ENCODE assay signal across 25 cellular contexts in the genomic region with DNA sequence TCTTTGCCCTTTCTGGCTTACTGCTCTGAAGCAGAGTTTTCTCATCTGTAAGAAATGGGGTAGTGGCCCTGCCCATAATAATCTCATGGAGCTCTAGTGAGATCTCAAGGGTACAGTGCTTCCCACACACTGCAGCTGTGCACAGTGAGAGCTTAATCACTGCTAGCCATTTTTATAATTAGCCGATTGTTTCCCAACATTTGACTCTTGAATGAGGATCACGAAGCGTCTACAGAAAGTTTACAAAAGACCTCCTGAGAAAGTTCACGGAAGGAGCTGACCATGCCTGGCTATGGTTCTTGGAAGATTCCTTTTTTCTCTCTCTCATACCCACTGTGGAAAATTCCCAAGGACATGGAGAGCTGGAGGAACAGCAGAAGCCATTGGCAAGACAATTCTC.
A peak's percentile ranks its signal among the peaks of the same experiment; 100 is the strongest.
DNase-seq lines count a peak whose midpoint lies in the region; ATAC-seq and TF ChIP-seq lines count a peak whose summit lies in the region.
"Had no signal": no experiment of that assay in that cellular context is flagged by ENCODE, and none has a peak within 500 bp of the region (broad histone marks: within the 10 kb centered on the region; RNA-seq: fewer than 3 reads in every experiment).

No MANE protein-coding gene starts in this region.

- H3K27ac ChIP-seq in A673 (ENCODE audit: low read depth, low read length, poor library complexity, severe bottlenecking) (peak overlapping the region; percentile 12), angular gyrus (ENCODE audit: low read depth, low read length) (peak overlapping the region; percentile 68), osteoblast (ENCODE audit: low read depth, low read length) (peak overlapping the region; percentile 53)
- H3K27ac ChIP-seq: neutrophil, prostate gland had no signal

- CTCF ChIA-PET in A673 (lab: Charles Lee), result interaction anchor here (0.5 kb wide), 1 partner anchor 202 kb away, joined by 3 read pairs; no protein-coding TSS in a partner anchor

- no TSS peak for BruUV-seq in A673 (replicated peaks; lab: Mats Ljungman, UMichigan)

- no peak overlapping the region for H3K4me3 ChIP-seq in A673 (ENCODE audit: low read depth, low read length, poor library complexity, severe bottlenecking)
- no peak overlapping the region for H3K4me3 ChIP-seq in osteoblast (ENCODE audit: insufficient read depth, low read length)
- H3K4me3 ChIP-seq: MG63, prostate gland had no signal

- H4K20me1 ChIP-seq in osteoblast (ENCODE audit: insufficient read depth, low read length), result peaks cover 2% of the 10 kb centered on the region

- no peak overlapping the region for H2AFZ ChIP-seq in osteoblast (ENCODE audit: low read length)

- H3K4me1 ChIP-seq in A673 (ENCODE audit: insufficient read depth, low read length, poor library complexity, severe bottlenecking) (peaks cover 8% of the 10 kb centered on the region), osteoblast (ENCODE audit: insufficient read depth, low read length) (peaks cover 16% of the 10 kb centered on the region)
- H3K4me1 ChIP-seq: prostate gland had no signal

- DNase-seq in A673 (ENCODE audit: low spot score) (peak; percentile 47), left cardiac atrium (no peak), osteoblast (ENCODE audit: insufficient read length, low spot score, missing footprints) (peak; percentile 57)
- DNase-seq: activated CD4-positive, alpha-beta T cell treated with anti-CD3 and anti-CD28 coated beads, Interleukin-2, amount 50 U/mL, for 4 hours; activated gamma-delta T cell treated with Interleukin-2 at 50 U/mL for 16 hours; activated naive CD8-positive, alpha-beta T cell treated with anti-CD3 and anti-CD28 coated beads, Interleukin-2, amount 10 ng/mL, durations not matched to agents 7 days and 5 days; activated T-cell treated with anti-CD3 and anti-CD28 coated beads, Interleukin-2, amount 50 U/mL, for 48 hours; CD4-positive, alpha-beta T cell; endodermal cell; KG1; MG63; NCI-H1105; NCI-H187 treated with DMSO at 0.1 percent for 48 hours; NCI-H510A treated with DMSO at 0.1 percent for 48 hours had no signal

- H3K36me3 ChIP-seq in A673 (ENCODE audit: insufficient read depth, low read length, poor library complexity, severe bottlenecking) (no peaks in the 10 kb centered on the region), osteoblast (ENCODE audit: insufficient read depth, low read length) (no peaks in the 10 kb centered on the region)
- H3K36me3 ChIP-seq: MG63, neutrophil, prostate gland had no signal

- no peaks in the 10 kb centered on the region for H3K27me3 ChIP-seq in A673 (replicated peaks; ENCODE audit: insufficient read depth, low read depth, low read length, poor library complexity)
- no peaks in the 10 kb centered on the region for H3K27me3 ChIP-seq in osteoblast (ENCODE audit: insufficient read depth, low read length)
- H3K27me3 ChIP-seq: MG63, neutrophil had no signal

- ATAC-seq in left cardiac atrium, result peak; percentile 50 to 91
- no peak for ATAC-seq in GM18520 (IDR thresholded peaks at IDR 0.05; ENCODE audit: unreplicated experiment)
- ATAC-seq in HG03342 (IDR thresholded peaks at IDR 0.05; ENCODE audit: unreplicated experiment), result no peak
- no peak for ATAC-seq in GM21367 (IDR thresholded peaks at IDR 0.05; ENCODE audit: unreplicated experiment)
- ATAC-seq in GM21390 (IDR thresholded peaks at IDR 0.05; ENCODE audit: unreplicated experiment), result no peak
- ATAC-seq: activated CD4-positive, CD25-positive, alpha-beta regulatory T cell treated with anti-CD3 and anti-CD28 coated beads, Interleukin-2, amount 50 U/mL, for 24 hours; esophagus mucosa; SK-N-SH treated with all-trans-retinoic acid at 6 μM for 48 hours; stimulated activated effector memory CD8-positive, alpha-beta T cell treated with anti-CD3 and anti-CD28 coated beads, Interleukin-12 subunit alpha, Interleukin-12 subunit beta, amount 100 ng/mL, for 72 hours had no signal

- intact Hi-C loops in A673 (cut with micrococcal nuclease; ENCODE audit: unreplicated experiment) (no loop called here), left cardiac atrium (cut with DNase I) (no loop called here)

- H3K9me3 ChIP-seq in A673 (ENCODE audit: low read depth, low read length, poor library complexity, severe bottlenecking), result no peaks in the 10 kb centered on the region
- no peaks in the 10 kb centered on the region for H3K9me3 ChIP-seq in osteoblast (ENCODE audit: low read depth, low read length)
- H3K9me3 ChIP-seq: MG63, neutrophil, prostate gland had no signal

- TF ChIP-seq CTCF in A673 (conservative IDR thresholded peaks at IDR 0.05; ENCODE audit: low read depth, low read length) (no peak), osteoblast (IDR thresholded peaks at IDR 0.05; ENCODE audit: extremely low read depth, low read depth, low read length) (no peak)

- peak overlapping the region; percentile 4 for H3K4me2 ChIP-seq in osteoblast (ENCODE audit: insufficient read depth, low read length)

- POLR2A ChIA-PET in A673 (lab: Charles Lee; ENCODE audit: low non-redundant PET), result no interaction called here

- H3K79me2 ChIP-seq in osteoblast (ENCODE audit: insufficient read depth, low read length), result peaks cover 68% of the 10 kb centered on the region

Comparison
In these comparisons a context has a peak if more than half of its experiments do, and no peak if none do; other contexts are left out.
1. H3K27ac ChIP-seq: peak in every context shown above with its lines; median percentile 68 in angular gyrus; 53 in osteoblast; 12 in A673.
2. ATAC-seq: peak in left cardiac atrium (2 of 2); none in GM18520 (single experiment), HG03342 (single experiment), GM21367 (single experiment) and GM21390 (single experiment).